In genomic region chr12:110602085-110602814, GRCh38 we compare ENCODE assay signal across 1 cellular context.
TF ChIP-seq lines count a peak whose summit lies in the region.
"Not testable (repeated sequence)": the region's sequence is repeated elsewhere in the genome, so short reads cannot be mapped to it uniquely, and the experiment has no call there.

No MANE protein-coding gene starts in this region.

TF ChIP-seq in HepG2, 621 proteins besides CTCF, POLR2A, EP300 and RAD21:
- peak; percentile 43; the same call in 1 of the 2 replicates for TF ChIP-seq NFYB (CRISPR knock-in tag; IDR thresholded peaks at IDR 0.05)
- 0 out of 2 replicates have a peak, but pooled peaks have one; percentile 29 for TF ChIP-seq ERF (CRISPR knock-in tag; IDR thresholded peaks at IDR 0.05)
- TF ChIP-seq CEBPG (CRISPR knock-in tag; IDR thresholded peaks at IDR 0.05): peak; percentile 74
- TF ChIP-seq FOXO1 (CRISPR knock-in tag; IDR thresholded peaks at IDR 0.05): 0 out of 2 replicates have a peak, but pooled peaks have one; percentile 9
- peak; percentile 83 for TF ChIP-seq ZMYM2 (CRISPR knock-in tag; IDR thresholded peaks at IDR 0.05)
- 0 out of 2 replicates have a peak, but pooled peaks have one; percentile 45 for TF ChIP-seq GATAD2A (CRISPR knock-in tag; IDR thresholded peaks at IDR 0.05)
- peak; percentile 37; the same call in 1 of the 2 replicates for TF ChIP-seq POGZ (CRISPR knock-in tag; IDR thresholded peaks at IDR 0.05)
- TF ChIP-seq MIER2 (CRISPR knock-in tag; IDR thresholded peaks at IDR 0.05): 0 out of 2 replicates have a peak, but pooled peaks have one; percentile 17
- TF ChIP-seq ZBED4 (CRISPR knock-in tag; IDR thresholded peaks at IDR 0.05; ENCODE audit: borderline replicate concordance): peak; percentile 64; the same call in 1 of the 2 replicates
- peak; percentile 54; the same call in 1 of the 2 replicates for TF ChIP-seq SMAD3 (CRISPR knock-in tag; IDR thresholded peaks at IDR 0.05)
- TF ChIP-seq FOXA1, NR2F6, SOX13 (IDR thresholded peaks at IDR 0.05): not testable (repeated sequence)
- TF ChIP-seq FOXA1 (CRISPR knock-in tag; IDR thresholded peaks at IDR 0.05): peak; percentile 30; the same call in 1 of the 2 replicates
- TF ChIP-seq ZMYM4 (CRISPR knock-in tag; IDR thresholded peaks at IDR 0.05): 0 out of 2 replicates have a peak, but pooled peaks have one; percentile 17
- 0 out of 2 replicates have a peak, but pooled peaks have one; percentile 63 for TF ChIP-seq ZNF24 (IDR thresholded peaks at IDR 0.05)
- TF ChIP-seq FOXA3 (CRISPR knock-in tag; IDR thresholded peaks at IDR 0.05): 0 out of 2 replicates have a peak, but pooled peaks have one; percentile 20
- peak; percentile 61 for TF ChIP-seq RXRB (CRISPR knock-in tag; IDR thresholded peaks at IDR 0.05; ENCODE audit: borderline replicate concordance)
- TF ChIP-seq MIXL1 (CRISPR knock-in tag; IDR thresholded peaks at IDR 0.05): peak; percentile 26; the same call in 1 of the 2 replicates
- peak; percentile 46; the same call in 1 of the 2 replicates for TF ChIP-seq RCOR2 (CRISPR knock-in tag; IDR thresholded peaks at IDR 0.05)
- TF ChIP-seq SAP130 (CRISPR knock-in tag; IDR thresholded peaks at IDR 0.05; ENCODE audit: low read depth): peak; percentile 21; the same call in 1 of the 2 replicates
- 0 out of 2 replicates have a peak, but pooled peaks have one; percentile 20 for TF ChIP-seq HOXA3 (CRISPR knock-in tag; IDR thresholded peaks at IDR 0.05)
- TF ChIP-seq ONECUT2 (CRISPR knock-in tag; IDR thresholded peaks at IDR 0.05): peak; percentile 53; the same call in 1 of the 2 replicates
- TF ChIP-seq ATF2 (CRISPR knock-in tag; IDR thresholded peaks at IDR 0.05): peak; percentile 27; the same call in 1 of the 2 replicates
- TF ChIP-seq STAG1 (CRISPR knock-in tag; IDR thresholded peaks at IDR 0.05): peak; percentile 89
- TF ChIP-seq NR2F6 (CRISPR knock-in tag; IDR thresholded peaks at IDR 0.05): peak; percentile 44; the same call in 1 of the 2 replicates
- TF ChIP-seq CEBPB (IDR thresholded peaks at IDR 0.05; ENCODE audit: borderline replicate concordance, low read depth, low read length): peak; percentile 24; the same call in 1 of the 2 replicates
- TF ChIP-seq KLF16 (CRISPR knock-in tag; IDR thresholded peaks at IDR 0.05): 0 out of 4 replicates have a peak, but pooled peaks of 1 of the 2 experiments have one; percentile 18
- peak; percentile 82 for TF ChIP-seq ZMYM3 (CRISPR knock-in tag; IDR thresholded peaks at IDR 0.05)
- peak; percentile 43; the same call in 1 of the 2 replicates for TF ChIP-seq THAP11 (CRISPR knock-in tag; IDR thresholded peaks at IDR 0.05)
- TF ChIP-seq ZKSCAN1 (IDR thresholded peaks at IDR 0.05; ENCODE audit: low read length): peak; percentile 99
- TF ChIP-seq SMC3 (IDR thresholded peaks at IDR 0.05; ENCODE audit: low read length): peak; percentile 89
- peak; percentile 32 for TF ChIP-seq TEAD3 (CRISPR knock-in tag; optimal IDR thresholded peaks at IDR 0.05; ENCODE audit: borderline replicate concordance)
- TF ChIP-seq NFYC (CRISPR knock-in tag; IDR thresholded peaks at IDR 0.05): 0 out of 2 replicates have a peak, but pooled peaks have one; percentile 32
- TF ChIP-seq GATAD1 (CRISPR knock-in tag; IDR thresholded peaks at IDR 0.05): 0 out of 2 replicates have a peak, but pooled peaks have one; percentile 28
- 0 out of 4 replicates have a peak, but pooled peaks of 1 of the 2 experiments have one; percentile 7 for TF ChIP-seq SOX13 (CRISPR knock-in tag; conservative IDR thresholded peaks at IDR 0.05 in 1 of 2, IDR thresholded peaks at IDR 0.05 in 1 of 2)
- TF ChIP-seq IKZF5 (CRISPR knock-in tag; IDR thresholded peaks at IDR 0.05): 0 out of 2 replicates have a peak, but pooled peaks have one; percentile 24
- peak; percentile 57; the same call in 1 of the 2 replicates for TF ChIP-seq THRA (CRISPR knock-in tag; IDR thresholded peaks at IDR 0.05; ENCODE audit: borderline replicate concordance)
